In the genomic region with DNA sequence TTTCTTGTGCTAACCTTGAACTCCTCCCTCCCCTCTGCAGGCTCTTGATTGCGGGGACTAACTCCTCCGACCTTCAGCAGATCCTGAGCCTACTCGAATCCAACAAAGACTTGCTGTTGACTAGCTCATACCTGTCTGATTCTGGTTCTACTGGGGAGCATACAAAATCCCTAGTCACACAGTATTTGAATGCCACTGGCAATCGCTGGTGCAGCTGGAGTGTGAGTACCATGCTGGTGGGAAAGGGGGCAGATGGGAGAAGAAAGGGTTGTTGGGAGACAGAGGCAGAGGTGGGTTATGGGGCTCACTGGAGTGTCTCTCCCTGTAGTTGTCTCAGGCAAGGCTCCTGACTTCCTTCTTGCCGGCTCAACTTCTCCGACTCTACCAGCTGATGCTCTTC, we compare ENCODE assay signal across 2 cellular contexts.
TF ChIP-seq lines count a peak whose summit lies in the region.

No MANE protein-coding gene starts in this region.

TF ChIP-seq in A549, 52 proteins besides CTCF, POLR2A, EP300 and RAD21:
- no peak for TF ChIP-seq MYC (IDR thresholded peaks at IDR 0.05; ENCODE audit: borderline replicate concordance, low read length)
- TF ChIP-seq POLR2AphosphoS2 (conservative IDR thresholded peaks at IDR 0.05; ENCODE audit: low read length) = 0 out of 2 replicates have a peak, but pooled peaks have one; percentile 51
- no peak for TF ChIP-seq CBX2 (IDR thresholded peaks at IDR 0.05; ENCODE audit: borderline replicate concordance, low read depth)

TF ChIP-seq in GM23338, 12 proteins besides CTCF, POLR2A, EP300 and RAD21:
- TF ChIP-seq, protein P1, sequence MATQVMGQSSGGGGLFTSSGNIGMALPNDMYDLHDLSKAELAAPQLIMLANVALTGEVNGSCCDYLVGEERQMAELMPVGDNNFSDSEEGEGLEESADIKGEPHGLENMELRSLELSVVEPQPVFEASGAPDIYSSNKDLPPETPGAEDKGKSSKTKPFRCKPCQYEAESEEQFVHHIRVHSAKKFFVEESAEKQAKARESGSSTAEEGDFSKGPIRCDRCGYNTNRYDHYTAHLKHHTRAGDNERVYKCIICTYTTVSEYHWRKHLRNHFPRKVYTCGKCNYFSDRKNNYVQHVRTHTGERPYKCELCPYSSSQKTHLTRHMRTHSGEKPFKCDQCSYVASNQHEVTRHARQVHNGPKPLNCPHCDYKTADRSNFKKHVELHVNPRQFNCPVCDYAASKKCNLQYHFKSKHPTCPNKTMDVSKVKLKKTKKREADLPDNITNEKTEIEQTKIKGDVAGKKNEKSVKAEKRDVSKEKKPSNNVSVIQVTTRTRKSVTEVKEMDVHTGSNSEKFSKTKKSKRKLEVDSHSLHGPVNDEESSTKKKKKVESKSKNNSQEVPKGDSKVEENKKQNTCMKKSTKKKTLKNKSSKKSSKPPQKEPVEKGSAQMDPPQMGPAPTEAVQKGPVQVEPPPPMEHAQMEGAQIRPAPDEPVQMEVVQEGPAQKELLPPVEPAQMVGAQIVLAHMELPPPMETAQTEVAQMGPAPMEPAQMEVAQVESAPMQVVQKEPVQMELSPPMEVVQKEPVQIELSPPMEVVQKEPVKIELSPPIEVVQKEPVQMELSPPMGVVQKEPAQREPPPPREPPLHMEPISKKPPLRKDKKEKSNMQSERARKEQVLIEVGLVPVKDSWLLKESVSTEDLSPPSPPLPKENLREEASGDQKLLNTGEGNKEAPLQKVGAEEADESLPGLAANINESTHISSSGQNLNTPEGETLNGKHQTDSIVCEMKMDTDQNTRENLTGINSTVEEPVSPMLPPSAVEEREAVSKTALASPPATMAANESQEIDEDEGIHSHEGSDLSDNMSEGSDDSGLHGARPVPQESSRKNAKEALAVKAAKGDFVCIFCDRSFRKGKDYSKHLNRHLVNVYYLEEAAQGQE (IDR thresholded peaks at IDR 0.05; ENCODE audit: unreplicated experiment) = no peak
- TF ChIP-seq STAT1 (IDR thresholded peaks at IDR 0.05; ENCODE audit: unreplicated experiment) = no peak
- TF ChIP-seq, protein P2, sequence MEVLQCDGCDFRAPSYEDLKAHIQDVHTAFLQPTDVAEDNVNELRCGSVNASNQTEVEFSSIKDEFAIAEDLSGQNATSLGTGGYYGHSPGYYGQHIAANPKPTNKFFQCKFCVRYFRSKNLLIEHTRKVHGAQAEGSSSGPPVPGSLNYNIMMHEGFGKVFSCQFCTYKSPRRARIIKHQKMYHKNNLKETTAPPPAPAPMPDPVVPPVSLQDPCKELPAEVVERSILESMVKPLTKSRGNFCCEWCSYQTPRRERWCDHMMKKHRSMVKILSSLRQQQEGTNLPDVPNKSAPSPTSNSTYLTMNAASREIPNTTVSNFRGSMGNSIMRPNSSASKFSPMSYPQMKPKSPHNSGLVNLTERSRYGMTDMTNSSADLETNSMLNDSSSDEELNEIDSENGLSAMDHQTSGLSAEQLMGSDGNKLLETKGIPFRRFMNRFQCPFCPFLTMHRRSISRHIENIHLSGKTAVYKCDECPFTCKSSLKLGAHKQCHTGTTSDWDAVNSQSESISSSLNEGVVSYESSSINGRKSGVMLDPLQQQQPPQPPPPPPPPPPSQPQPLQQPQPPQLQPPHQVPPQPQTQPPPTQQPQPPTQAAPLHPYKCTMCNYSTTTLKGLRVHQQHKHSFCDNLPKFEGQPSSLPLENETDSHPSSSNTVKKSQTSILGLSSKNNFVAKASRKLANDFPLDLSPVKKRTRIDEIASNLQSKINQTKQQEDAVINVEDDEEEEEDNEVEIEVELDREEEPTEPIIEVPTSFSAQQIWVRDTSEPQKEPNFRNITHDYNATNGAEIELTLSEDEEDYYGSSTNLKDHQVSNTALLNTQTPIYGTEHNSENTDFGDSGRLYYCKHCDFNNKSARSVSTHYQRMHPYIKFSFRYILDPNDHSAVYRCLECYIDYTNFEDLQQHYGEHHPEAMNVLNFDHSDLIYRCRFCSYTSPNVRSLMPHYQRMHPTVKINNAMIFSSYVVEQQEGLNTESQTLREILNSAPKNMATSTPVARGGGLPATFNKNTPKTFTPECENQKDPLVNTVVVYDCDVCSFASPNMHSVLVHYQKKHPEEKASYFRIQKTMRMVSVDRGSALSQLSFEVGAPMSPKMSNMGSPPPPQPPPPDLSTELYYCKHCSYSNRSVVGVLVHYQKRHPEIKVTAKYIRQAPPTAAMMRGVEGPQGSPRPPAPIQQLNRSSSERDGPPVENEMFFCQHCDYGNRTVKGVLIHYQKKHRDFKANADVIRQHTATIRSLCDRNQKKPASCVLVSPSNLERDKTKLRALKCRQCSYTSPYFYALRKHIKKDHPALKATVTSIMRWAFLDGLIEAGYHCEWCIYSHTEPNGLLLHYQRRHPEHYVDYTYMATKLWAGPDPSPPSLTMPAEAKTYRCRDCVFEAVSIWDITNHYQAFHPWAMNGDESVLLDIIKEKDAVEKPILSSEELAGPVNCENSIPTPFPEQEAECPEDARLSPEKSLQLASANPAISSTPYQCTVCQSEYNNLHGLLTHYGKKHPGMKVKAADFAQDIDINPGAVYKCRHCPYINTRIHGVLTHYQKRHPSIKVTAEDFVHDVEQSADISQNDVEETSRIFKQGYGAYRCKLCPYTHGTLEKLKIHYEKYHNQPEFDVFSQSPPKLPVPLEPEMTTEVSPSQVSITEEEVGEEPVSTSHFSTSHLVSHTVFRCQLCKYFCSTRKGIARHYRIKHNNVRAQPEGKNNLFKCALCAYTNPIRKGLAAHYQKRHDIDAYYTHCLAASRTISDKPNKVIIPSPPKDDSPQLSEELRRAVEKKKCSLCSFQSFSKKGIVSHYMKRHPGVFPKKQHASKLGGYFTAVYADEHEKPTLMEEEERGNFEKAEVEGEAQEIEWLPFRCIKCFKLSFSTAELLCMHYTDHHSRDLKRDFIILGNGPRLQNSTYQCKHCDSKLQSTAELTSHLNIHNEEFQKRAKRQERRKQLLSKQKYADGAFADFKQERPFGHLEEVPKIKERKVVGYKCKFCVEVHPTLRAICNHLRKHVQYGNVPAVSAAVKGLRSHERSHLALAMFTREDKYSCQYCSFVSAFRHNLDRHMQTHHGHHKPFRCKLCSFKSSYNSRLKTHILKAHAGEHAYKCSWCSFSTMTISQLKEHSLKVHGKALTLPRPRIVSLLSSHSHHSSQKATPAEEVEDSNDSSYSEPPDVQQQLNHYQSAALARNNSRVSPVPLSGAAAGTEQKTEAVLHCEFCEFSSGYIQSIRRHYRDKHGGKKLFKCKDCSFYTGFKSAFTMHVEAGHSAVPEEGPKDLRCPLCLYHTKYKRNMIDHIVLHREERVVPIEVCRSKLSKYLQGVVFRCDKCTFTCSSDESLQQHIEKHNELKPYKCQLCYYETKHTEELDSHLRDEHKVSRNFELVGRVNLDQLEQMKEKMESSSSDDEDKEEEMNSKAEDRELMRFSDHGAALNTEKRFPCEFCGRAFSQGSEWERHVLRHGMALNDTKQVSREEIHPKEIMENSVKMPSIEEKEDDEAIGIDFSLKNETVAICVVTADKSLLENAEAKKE (CRISPR knock-in tag; IDR thresholded peaks at IDR 0.05) = no peak
- TF ChIP-seq NANOG (IDR thresholded peaks at IDR 0.05; ENCODE audit: borderline replicate concordance) = no peak
- TF ChIP-seq, protein P3, sequence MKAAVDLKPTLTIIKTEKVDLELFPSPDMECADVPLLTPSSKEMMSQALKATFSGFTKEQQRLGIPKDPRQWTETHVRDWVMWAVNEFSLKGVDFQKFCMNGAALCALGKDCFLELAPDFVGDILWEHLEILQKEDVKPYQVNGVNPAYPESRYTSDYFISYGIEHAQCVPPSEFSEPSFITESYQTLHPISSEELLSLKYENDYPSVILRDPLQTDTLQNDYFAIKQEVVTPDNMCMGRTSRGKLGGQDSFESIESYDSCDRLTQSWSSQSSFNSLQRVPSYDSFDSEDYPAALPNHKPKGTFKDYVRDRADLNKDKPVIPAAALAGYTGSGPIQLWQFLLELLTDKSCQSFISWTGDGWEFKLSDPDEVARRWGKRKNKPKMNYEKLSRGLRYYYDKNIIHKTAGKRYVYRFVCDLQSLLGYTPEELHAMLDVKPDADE (IDR thresholded peaks at IDR 0.05) = no peak
- TF ChIP-seq EZH2 (IDR thresholded peaks at IDR 0.05; ENCODE audit: low read depth, unreplicated experiment) = no peak
- no peak for TF ChIP-seq CREB1 (CRISPR knock-in tag; IDR thresholded peaks at IDR 0.05; ENCODE audit: low read depth)
- TF ChIP-seq ZNF331 (CRISPR knock-in tag; IDR thresholded peaks at IDR 0.05; ENCODE audit: low read depth) = no peak
- no peak for TF ChIP-seq ZNF114 (CRISPR knock-in tag; IDR thresholded peaks at IDR 0.05)
